ENCODE assay signal across 8 cellular contexts in genomic region chr3:187743195-187744141, GRCh38. TPM values are rescaled to one million over a fixed set of nuclear protein-coding genes. Genes with fewer than 3 reads are reported as not detected.
A peak's percentile ranks its signal among the peaks of the same experiment; 100 is the strongest.
DNase-seq lines count a peak whose midpoint lies in the region; ATAC-seq and TF ChIP-seq lines count a peak whose summit lies in the region.

No MANE protein-coding gene starts in this region.

- H3K27me3 ChIP-seq in SJCRH30: no peaks in the 10 kb centered on the region
- H3K27me3 ChIP-seq in sigmoid colon: no peaks in the 10 kb centered on the region

- H3K4me3 ChIP-seq in SJCRH30 (peak overlapping the region; percentile 58), sigmoid colon (peak overlapping the region; percentile 53 to 88 (median 68))

- H3K4me1 ChIP-seq in SJCRH30: no peaks in the 10 kb centered on the region
- H3K4me1 ChIP-seq in sigmoid colon: peaks cover 3 to 59% (median 37%) of the 10 kb centered on the region in 4 donors

- TF ChIP-seq POLR2A in sigmoid colon (IDR thresholded peaks at IDR 0.05): peak in 1 of 2 donors; percentile 53

- ATAC-seq in HG03175 (IDR thresholded peaks at IDR 0.05; ENCODE audit: unreplicated experiment): no peak

- H3K27ac ChIP-seq in SJCRH30 (no peak overlapping the region), sigmoid colon (peak overlapping the region; percentile 90 to 99 (median 96))

- no peaks in the 10 kb centered on the region for H3K36me3 ChIP-seq in SJCRH30
- no peaks in the 10 kb centered on the region for H3K36me3 ChIP-seq in sigmoid colon

- intact Hi-C loops in sigmoid colon (cut with DNase I): loop anchor here (2.0 to 10.0 kb wide), 5 partner anchors 411 to 1139 kb away; partner anchors contain the start of gene LPP

- WGBS in sigmoid colon, 2 donors: 1% methylated on average over 45 of the region's 45 CpGs

- peak; percentile 23 for DNase-seq in NCI-H1436 (lab: John Stamatoyannopoulos, UW)
- no peak for DNase-seq in NCI-H1436 treated with DMSO at 0.1 percent for 48 hours (lab: John Stamatoyannopoulos, UW)
- DNase-seq in SJCRH30: no peak
- peak in 32 of 58 donors; percentile 9 to 67 (median 44) for DNase-seq in anterior cingulate cortex (lab: John Stamatoyannopoulos, UW)
- DNase-seq in hypothalamus (lab: John Stamatoyannopoulos, UW): peak in 41 of 51 donors; percentile 10 to 78 (median 39)
- DNase-seq in sigmoid colon: peak; percentile 91
- DNase-seq in dedifferentiated amniotic fluid mesenchymal stem cell (ENCODE audit: extremely low spot score): no peak

- no peak for TF ChIP-seq EP300 in sigmoid colon (IDR thresholded peaks at IDR 0.05)

- no peaks in the 10 kb centered on the region for H3K9me3 ChIP-seq in SJCRH30 (replicated peaks)
- no peaks in the 10 kb centered on the region for H3K9me3 ChIP-seq in sigmoid colon

- no peak for TF ChIP-seq CTCF in sigmoid colon (IDR thresholded peaks at IDR 0.05)

RNA-seq across cellular contexts. Expression of gene BCL6, which starts 1.8 kb away (rescaled TPM):
- 0.65 and 0.76 TPM in 2 replicates for total RNA-seq in SJCRH30 (2014; rRNA removed; shearing (Covaris generic))
- total RNA-seq in sigmoid colon: 100 to 1,000 TPM in 1 of 4 donors, 10 to 100 TPM in 3; 51.4 to 233 (median 80.7) TPM
- 10 to 100 TPM in 1 of 3 donors, 1 to 10 TPM in 2; 4.9 to 30.6 (median 7.2) TPM for polyA plus RNA-seq in sigmoid colon

RNA-seq across cellular contexts. Expression of gene RTP2, which starts 41.1 kb away (rescaled TPM):
- not detected in 2 replicates for total RNA-seq in SJCRH30 (2014; rRNA removed; shearing (Covaris generic))
- total RNA-seq in sigmoid colon: not detected
- polyA plus RNA-seq in sigmoid colon: not detected

Comparison
In these comparisons a context has a peak if more than half of its experiments do, and no peak if none do; other contexts are left out.
1. DNase-seq: peak in NCI-H1436 (single experiment), anterior cingulate cortex (32 of 58), hypothalamus (41 of 51) and sigmoid colon (single experiment); none in NCI-H1436 treated with DMSO at 0.1 percent for 48 hours (single experiment), SJCRH30 (0 of 2) and dedifferentiated amniotic fluid mesenchymal stem cell (single experiment).
2. RNA of gene BCL6, which starts 1.8 kb away (total RNA-seq): 51.4 to 233 TPM in sigmoid colon; 0.65 to 0.76 TPM in SJCRH30; every median in the first group is over 10 times any median in the second.